ENCODE assay signal across 1 cellular context in genomic region chr18:56638232-56639093, GRCh38.
TF ChIP-seq lines count a peak whose summit lies in the region.

Gene TXNL1, minus strand, starts transcription at chr18:56638592. Its CDS starts 152 bp downstream, at chr18:56638440.

TF ChIP-seq in HepG2, 621 proteins besides CTCF, POLR2A, EP300 and RAD21 (continued from another document and continues in another):
- TF ChIP-seq ZNF318 (CRISPR knock-in tag; IDR thresholded peaks at IDR 0.05) (no peak), ATF1 (CRISPR knock-in tag; IDR thresholded peaks at IDR 0.05) (peak; percentile 90), ZNF800 (CRISPR knock-in tag; IDR thresholded peaks at IDR 0.05) (0 out of 2 replicates have a peak, but pooled peaks have one; percentile 26), SMC3 (IDR thresholded peaks at IDR 0.05; ENCODE audit: low read length) (no peak), YEATS4 (CRISPR knock-in tag; IDR thresholded peaks at IDR 0.05; ENCODE audit: borderline replicate concordance) (peak; percentile 66; the same call in 1 of the 2 replicates), ZKSCAN8 (CRISPR knock-in tag; IDR thresholded peaks at IDR 0.05; ENCODE audit: borderline replicate concordance) (no peak), RERE (CRISPR knock-in tag; IDR thresholded peaks at IDR 0.05; ENCODE audit: low read depth) (no peak; the same call in 1 of the 2 replicates), ZNF510 (CRISPR knock-in tag; IDR thresholded peaks at IDR 0.05; ENCODE audit: low read depth) (peak; percentile 76; the same call in 1 of the 2 replicates), RNF219 (CRISPR knock-in tag; IDR thresholded peaks at IDR 0.05) (no peak), HES4 (CRISPR knock-in tag; IDR thresholded peaks at IDR 0.05; ENCODE audit: borderline replicate concordance) (no peak), SMARCC2 (IDR thresholded peaks at IDR 0.05) (no peak), ARID4A (CRISPR knock-in tag; IDR thresholded peaks at IDR 0.05; ENCODE audit: borderline replicate concordance) (peak; percentile 86), XRCC5 (optimal IDR thresholded peaks at IDR 0.05; ENCODE audit: low read length) (no peak), GATAD1 (CRISPR knock-in tag; IDR thresholded peaks at IDR 0.05) (peak; percentile 95), ZSCAN20 (CRISPR knock-in tag; IDR thresholded peaks at IDR 0.05; ENCODE audit: borderline replicate concordance) (no peak), ZNF687 (CRISPR knock-in tag; IDR thresholded peaks at IDR 0.05) (peak; percentile 81), IRF9 (CRISPR knock-in tag; IDR thresholded peaks at IDR 0.05; ENCODE audit: borderline replicate concordance) (0 out of 2 replicates have a peak, but pooled peaks have one; percentile 26)
